Comparison of ENCODE assay signal across 20 cellular contexts in the genomic region with DNA sequence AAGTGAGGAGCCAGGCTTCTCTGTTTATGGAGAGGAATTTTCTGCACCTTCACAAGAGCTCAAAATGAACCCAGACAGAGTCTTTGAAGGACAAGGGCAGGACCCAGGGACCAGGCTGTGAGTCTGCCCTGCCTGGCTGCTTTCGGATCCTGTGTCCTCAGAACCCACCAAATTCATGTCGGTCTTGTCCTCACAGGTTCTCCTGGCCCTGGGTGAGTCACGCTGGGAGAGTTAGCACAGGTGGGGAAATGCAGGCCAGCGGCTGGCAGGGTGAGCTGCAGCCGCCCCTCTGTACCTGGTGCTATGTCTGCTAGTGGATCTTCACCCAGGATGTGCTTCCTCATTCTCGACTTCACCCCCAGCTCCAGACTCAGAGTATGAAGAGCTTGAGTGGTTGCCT. TPM values are rescaled to one million over a fixed set of nuclear protein-coding genes. Genes with fewer than 3 reads are reported as not detected.
A peak's percentile ranks its signal among the peaks of the same experiment; 100 is the strongest.
DNase-seq lines count a peak whose midpoint lies in the region; ATAC-seq and TF ChIP-seq lines count a peak whose summit lies in the region.
"Had no signal": no experiment of that assay in that cellular context is flagged by ENCODE, and none has a peak within 500 bp of the region (broad histone marks: within the 10 kb centered on the region; RNA-seq: fewer than 3 reads in every experiment).

No MANE protein-coding gene starts in this region.

- CTCF ChIA-PET in HCT116 (lab: Charles Lee) (no interaction called here), MCF 10A (lab: Yijun Ruan, JAX) (interaction anchor here (0.8 to 1.3 kb wide), 2 partner anchors 169 to 173 kb away, joined by 3 to 4 read pairs; no protein-coding TSS in a partner anchor)

- H4K20me1 ChIP-seq in HCT116 (ENCODE audit: insufficient read depth): no peaks in the 10 kb centered on the region

- H3K4me1 Mint-ChIP-seq in MCF 10A (ENCODE audit: insufficient read depth, unreplicated experiment): no peaks in the 10 kb centered on the region
- H3K4me1 Mint-ChIP-seq: CD14-positive monocyte had no signal

- TF ChIP-seq RAD21 in HCT116 (IDR thresholded peaks at IDR 0.05; ENCODE audit: low read depth): no peak

- H3K27ac ChIP-seq in left ventricle myocardium inferior (replicated peaks): no peak overlapping the region
- H3K27ac ChIP-seq in HCT116 (ENCODE audit: low read depth, low read length): no peak overlapping the region
- H3K27ac ChIP-seq in esophagus muscularis mucosa (replicated peaks in 1 of 4): no peak overlapping the region
- no peak overlapping the region for H3K27ac ChIP-seq in gastrocnemius medialis
- H3K27ac ChIP-seq: 22Rv1, A549, HL-60 had no signal

- no peak for TF ChIP-seq CTCF in left ventricle myocardium inferior (IDR thresholded peaks at IDR 0.05; ENCODE audit: borderline replicate concordance)
- no peak for TF ChIP-seq CTCF in HCT116 (IDR thresholded peaks at IDR 0.05 in 2 of 3, conservative IDR thresholded peaks at IDR 0.05 in 1 of 3; ENCODE audit: borderline replicate concordance in 1 of 3, insufficient read depth in 1 of 3, low read depth in 2 of 3, low read length in 2 of 3)
- TF ChIP-seq CTCF in esophagus muscularis mucosa (IDR thresholded peaks at IDR 0.05): no peak
- no peak for TF ChIP-seq CTCF in gastrocnemius medialis (IDR thresholded peaks at IDR 0.05 in 4 of 5, conservative IDR thresholded peaks at IDR 0.05 in 1 of 5)
- TF ChIP-seq CTCF in MCF 10A (IDR thresholded peaks at IDR 0.05; ENCODE audit: unreplicated experiment): no peak

- DNase-seq in left ventricle myocardium inferior: no peak
- no peak for DNase-seq in cardiac septum (ENCODE audit: low spot score)
- no peak for DNase-seq in HCT116 (ENCODE audit: low read depth, low spot score)
- DNase-seq in esophagus muscularis mucosa (ENCODE audit: extremely low spot score): peak; percentile 83
- DNase-seq in gastrocnemius medialis: no peak
- no peak for DNase-seq in activated T-cell treated with anti-CD3 and anti-CD28 coated beads, Interleukin-2, amount 50 U/mL, for 1 hour
- no peak for DNase-seq in MCF 10A (ENCODE audit: unreplicated experiment)
- DNase-seq: AML-193; Calu3; CD4-positive, alpha-beta memory T cell; DMS79 treated with DMSO at 0.1 percent for 48 hours; GF-D8; IMR-90 had no signal

- peaks cover 10% of the 10 kb centered on the region for H3K27me3 Mint-ChIP-seq in MCF 10A (ENCODE audit: insufficient read depth, unreplicated experiment)
- H3K27me3 Mint-ChIP-seq: CD4-positive, alpha-beta memory T cell had no signal

- in situ Hi-C loops in gastrocnemius medialis (cut with MboI; ENCODE audit: low sequenced_read_pairs in 4 of 4): no loop called here

- 80% methylated on average over 2 of the region's 6 CpGs for WGBS in esophagus muscularis mucosa

- H3K27me3 ChIP-seq in left ventricle myocardium inferior (ENCODE audit: low read depth) (peaks cover 9% of the 10 kb centered on the region), HCT116 (ENCODE audit: insufficient read depth, low read length) (peaks cover 48% of the 10 kb centered on the region), esophagus muscularis mucosa (peaks cover 0 to 15% (median 0%) of the 10 kb centered on the region in 4 donors), gastrocnemius medialis (no peaks in the 10 kb centered on the region)

- no peak overlapping the region for H2AFZ ChIP-seq in HCT116 (ENCODE audit: low read depth, low read length, poor library complexity, severe bottlenecking)

- TF ChIP-seq POLR2A in HCT116 (IDR thresholded peaks at IDR 0.05; ENCODE audit: borderline replicate concordance, extremely low read depth, insufficient read depth, insufficient read length) (no peak), esophagus muscularis mucosa (IDR thresholded peaks at IDR 0.05; ENCODE audit: low read depth) (no peak), gastrocnemius medialis (IDR thresholded peaks at IDR 0.05) (no peak)

- H3K4me1 ChIP-seq in left ventricle myocardium inferior (no peaks in the 10 kb centered on the region), HCT116 (ENCODE audit: control insufficient read depth in 1 of 2, insufficient read depth in 2 of 2, low read length in 2 of 2) (no peaks in the 10 kb centered on the region), esophagus muscularis mucosa (no peaks in the 10 kb centered on the region), gastrocnemius medialis (no peaks in the 10 kb centered on the region)
- H3K4me1 ChIP-seq: A549, HAP-1 had no signal

- RAD21 ChIA-PET in HCT116 (lab: Charles Lee; ENCODE audit: low non-redundant PET in 1 of 2, low total read pairs in 2 of 2, uncharacterized antibody in 2 of 2, unreplicated experiment in 2 of 2): no interaction called here

- no peaks in the 10 kb centered on the region for H3K9me3 Mint-ChIP-seq in MCF 10A (ENCODE audit: unreplicated experiment)

- H3K36me3 ChIP-seq in left ventricle myocardium inferior (no peaks in the 10 kb centered on the region), HCT116 (ENCODE audit: control insufficient read depth in 1 of 2, insufficient read depth in 2 of 2, low read length in 2 of 2) (no peaks in the 10 kb centered on the region), esophagus muscularis mucosa (no peaks in the 10 kb centered on the region), gastrocnemius medialis (no peaks in the 10 kb centered on the region)
- H3K36me3 ChIP-seq: HAP-1 had no signal

- H3K79me2 ChIP-seq in HCT116 (ENCODE audit: insufficient read depth, low read length): no peaks in the 10 kb centered on the region

- H3K4me3 Mint-ChIP-seq in MCF 10A (ENCODE audit: unreplicated experiment): no peak overlapping the region
- H3K4me3 Mint-ChIP-seq: CD14-positive monocyte; CD4-positive, alpha-beta memory T cell had no signal

- TF ChIP-seq EP300 in esophagus muscularis mucosa (IDR thresholded peaks at IDR 0.05): no peak

- H3K9me3 ChIP-seq in left ventricle myocardium inferior (replicated peaks): no peaks in the 10 kb centered on the region
- no peaks in the 10 kb centered on the region for H3K9me3 ChIP-seq in HCT116 (ENCODE audit: control insufficient read depth in 1 of 2, insufficient read depth in 1 of 2, low read depth in 1 of 2, low read length in 2 of 2)
- H3K9me3 ChIP-seq in esophagus muscularis mucosa: no peaks in the 10 kb centered on the region
- H3K9me3 ChIP-seq in gastrocnemius medialis: no peaks in the 10 kb centered on the region
- H3K9me3 ChIP-seq: A549, HAP-1 had no signal

- H3K9me2 ChIP-seq in HCT116 (ENCODE audit: insufficient read depth): no peaks in the 10 kb centered on the region

- peak; percentile 22; the same call in 1 of the 2 replicates for ATAC-seq in HCT116
- ATAC-seq in gastrocnemius medialis: no peak

- H3K4me3 ChIP-seq in left ventricle myocardium inferior: peak overlapping the region; percentile 60
- no peak overlapping the region for H3K4me3 ChIP-seq in HCT116 (replicated peaks in 1 of 2; ENCODE audit: low read depth in 1 of 2, low read length in 2 of 2)
- H3K4me3 ChIP-seq in esophagus muscularis mucosa: peak overlapping the region in 3 of 4 donors; percentile 10 to 37 (median 36)
- H3K4me3 ChIP-seq in gastrocnemius medialis: peak overlapping the region in 3 of 4 donors; percentile 8 to 47 (median 28)
- H3K4me3 ChIP-seq: A549, HAP-1 had no signal

- H3K4me2 ChIP-seq in HCT116 (ENCODE audit: low read length): no peak overlapping the region
- H3K4me2 ChIP-seq: A549 had no signal

- no peak overlapping the region for H3K9ac ChIP-seq in HCT116 (ENCODE audit: low read length)

- intact Hi-C loops in left ventricle myocardium inferior (cut with micrococcal nuclease): no loop called here
- intact Hi-C loops in cardiac septum (cut with DNase I): no loop called here
- intact Hi-C loops in HCT116 (cut with micrococcal nuclease): no loop called here
- intact Hi-C loops in esophagus muscularis mucosa (cut with DNase I): no loop called here
- intact Hi-C loops in gastrocnemius medialis (cut with DNase I; ENCODE audit: low total_unique reads): no loop called here
- intact Hi-C loops in MCF 10A (cut with micrococcal nuclease): no loop called here

- H3K27ac Mint-ChIP-seq in MCF 10A (ENCODE audit: low read depth, unreplicated experiment): no peak overlapping the region
- H3K27ac Mint-ChIP-seq: CD14-positive monocyte; CD4-positive, alpha-beta memory T cell had no signal

- no peaks in the 10 kb centered on the region for H3K36me3 Mint-ChIP-seq in MCF 10A (ENCODE audit: insufficient read depth, unreplicated experiment)
- H3K36me3 Mint-ChIP-seq: CD14-positive monocyte; CD4-positive, alpha-beta memory T cell had no signal

- POLR2A ChIA-PET in HCT116 (lab: Charles Lee) (no interaction called here), MCF 10A (lab: Yijun Ruan, JAX) (no interaction called here)

- no TSS peak for BruUV-seq in HCT116 (replicated peaks; lab: Mats Ljungman, UMichigan)
- no TSS peak for BruUV-seq in MCF 10A (replicated peaks; lab: Mats Ljungman, UMichigan)

TF ChIP-seq in HCT116, 20 proteins besides CTCF, POLR2A, EP300 and RAD21 (continues in another document):
- TF ChIP-seq EZH2phosphoT487 (IDR thresholded peaks at IDR 0.05; ENCODE audit: borderline replicate concordance): no peak
- no peak for TF ChIP-seq ZFX (IDR thresholded peaks at IDR 0.05)
- TF ChIP-seq, protein P1, sequence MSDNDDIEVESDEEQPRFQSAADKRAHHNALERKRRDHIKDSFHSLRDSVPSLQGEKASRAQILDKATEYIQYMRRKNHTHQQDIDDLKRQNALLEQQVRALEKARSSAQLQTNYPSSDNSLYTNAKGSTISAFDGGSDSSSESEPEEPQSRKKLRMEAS (IDR thresholded peaks at IDR 0.05): no peak
- TF ChIP-seq FOSL1 (IDR thresholded peaks at IDR 0.05; ENCODE audit: low read depth): no peak
- no peak for TF ChIP-seq POLR2AphosphoS5 (IDR thresholded peaks at IDR 0.05; ENCODE audit: low read depth, low read length)
- TF ChIP-seq ZNF274 (IDR thresholded peaks at IDR 0.05; ENCODE audit: low read depth, low read length): no peak
- no peak for TF ChIP-seq EGR1 (IDR thresholded peaks at IDR 0.05; ENCODE audit: low read depth)

RNA-seq across cellular contexts. Expression of a gene that starts 35.8 kb away (rescaled TPM):
- 7.1 TPM for total RNA-seq in left ventricle myocardium inferior
- total RNA-seq in cardiac septum: 11.8 TPM
- total RNA-seq in HCT116 (2021; ENCODE audit: unreplicated experiment): not detected
- polyA plus RNA-seq in HCT116 (2012): 0.03 and 0.06 TPM in 2 replicates
- 10 to 100 TPM in 2 of 4 donors, 1 to 10 TPM in 2; 7.1 to 18.4 (median 10.4) TPM for total RNA-seq in esophagus muscularis mucosa
- total RNA-seq in gastrocnemius medialis: 10 to 100 TPM in 1 of 4 donors, 1 to 10 TPM in 3; 3.3 to 11.6 (median 5.3) TPM
- not detected in 2 replicates for total RNA-seq in MCF 10A (2022)
- total RNA-seq: Calu3; CD4-positive, alpha-beta memory T cell; H4; IMR-90 had no signal
- polyA plus RNA-seq: BJ, CD14-positive monocyte, IMR-90 had no signal

Comparison
In these comparisons a context has a peak if more than half of its experiments do, and no peak if none do; other contexts are left out.
1. H3K4me3 ChIP-seq: peak in left ventricle myocardium inferior (single experiment), esophagus muscularis mucosa (3 of 4) and gastrocnemius medialis (3 of 4); none in HCT116 (0 of 2).